ENCODE assay signal across 1 cellular context in genomic region chr9:38393128-38393809, GRCh38.
TF ChIP-seq lines count a peak whose summit lies in the region.

No MANE protein-coding gene starts in this region.

TF ChIP-seq in K562, 482 proteins besides CTCF, POLR2A, EP300 and RAD21 (continued from another document):
- TF ChIP-seq, protein P1, sequence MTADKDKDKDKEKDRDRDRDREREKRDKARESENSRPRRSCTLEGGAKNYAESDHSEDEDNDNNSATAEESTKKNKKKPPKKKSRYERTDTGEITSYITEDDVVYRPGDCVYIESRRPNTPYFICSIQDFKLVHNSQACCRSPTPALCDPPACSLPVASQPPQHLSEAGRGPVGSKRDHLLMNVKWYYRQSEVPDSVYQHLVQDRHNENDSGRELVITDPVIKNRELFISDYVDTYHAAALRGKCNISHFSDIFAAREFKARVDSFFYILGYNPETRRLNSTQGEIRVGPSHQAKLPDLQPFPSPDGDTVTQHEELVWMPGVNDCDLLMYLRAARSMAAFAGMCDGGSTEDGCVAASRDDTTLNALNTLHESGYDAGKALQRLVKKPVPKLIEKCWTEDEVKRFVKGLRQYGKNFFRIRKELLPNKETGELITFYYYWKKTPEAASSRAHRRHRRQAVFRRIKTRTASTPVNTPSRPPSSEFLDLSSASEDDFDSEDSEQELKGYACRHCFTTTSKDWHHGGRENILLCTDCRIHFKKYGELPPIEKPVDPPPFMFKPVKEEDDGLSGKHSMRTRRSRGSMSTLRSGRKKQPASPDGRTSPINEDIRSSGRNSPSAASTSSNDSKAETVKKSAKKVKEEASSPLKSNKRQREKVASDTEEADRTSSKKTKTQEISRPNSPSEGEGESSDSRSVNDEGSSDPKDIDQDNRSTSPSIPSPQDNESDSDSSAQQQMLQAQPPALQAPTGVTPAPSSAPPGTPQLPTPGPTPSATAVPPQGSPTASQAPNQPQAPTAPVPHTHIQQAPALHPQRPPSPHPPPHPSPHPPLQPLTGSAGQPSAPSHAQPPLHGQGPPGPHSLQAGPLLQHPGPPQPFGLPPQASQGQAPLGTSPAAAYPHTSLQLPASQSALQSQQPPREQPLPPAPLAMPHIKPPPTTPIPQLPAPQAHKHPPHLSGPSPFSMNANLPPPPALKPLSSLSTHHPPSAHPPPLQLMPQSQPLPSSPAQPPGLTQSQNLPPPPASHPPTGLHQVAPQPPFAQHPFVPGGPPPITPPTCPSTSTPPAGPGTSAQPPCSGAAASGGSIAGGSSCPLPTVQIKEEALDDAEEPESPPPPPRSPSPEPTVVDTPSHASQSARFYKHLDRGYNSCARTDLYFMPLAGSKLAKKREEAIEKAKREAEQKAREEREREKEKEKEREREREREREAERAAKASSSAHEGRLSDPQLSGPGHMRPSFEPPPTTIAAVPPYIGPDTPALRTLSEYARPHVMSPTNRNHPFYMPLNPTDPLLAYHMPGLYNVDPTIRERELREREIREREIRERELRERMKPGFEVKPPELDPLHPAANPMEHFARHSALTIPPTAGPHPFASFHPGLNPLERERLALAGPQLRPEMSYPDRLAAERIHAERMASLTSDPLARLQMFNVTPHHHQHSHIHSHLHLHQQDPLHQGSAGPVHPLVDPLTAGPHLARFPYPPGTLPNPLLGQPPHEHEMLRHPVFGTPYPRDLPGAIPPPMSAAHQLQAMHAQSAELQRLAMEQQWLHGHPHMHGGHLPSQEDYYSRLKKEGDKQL (CRISPR knock-in tag; IDR thresholded peaks at IDR 0.05; ENCODE audit: borderline replicate concordance) = 0 out of 2 replicates have a peak, but pooled peaks have one; percentile 47
- TF ChIP-seq ZBTB1 (CRISPR knock-in tag; IDR thresholded peaks at IDR 0.05; ENCODE audit: borderline replicate concordance, low read depth) (peak; percentile 27; the same call in 1 of the 2 replicates), BCOR (IDR thresholded peaks at IDR 0.05) (peak; percentile 94), PTBP1 (IDR thresholded peaks at IDR 0.05; ENCODE audit: low read depth, low read length) (0 out of 2 replicates have a peak, but pooled peaks have one; percentile 75), KDM1A (IDR thresholded peaks at IDR 0.05) (peak; percentile 70 to 81), CHD4 (IDR thresholded peaks at IDR 0.05; ENCODE audit: insufficient read depth, insufficient replicate concordance, low read depth, low read length, poor library complexity, severe bottlenecking) (peak; percentile 65), PRMT5 (CRISPR knock-in tag; IDR thresholded peaks at IDR 0.05) (no peak), HMG20A (CRISPR knock-in tag; conservative IDR thresholded peaks at IDR 0.05) (no peak), SMARCA4 (IDR thresholded peaks at IDR 0.05) (peak; percentile 27; the same call in 1 of the 2 replicates), RBM15 (IDR thresholded peaks at IDR 0.05; ENCODE audit: insufficient read depth, low read length) (no peak), HDAC6 (IDR thresholded peaks at IDR 0.05; ENCODE audit: low read depth, low read length) (no peak), ZFP36 (IDR thresholded peaks at IDR 0.05; ENCODE audit: low read depth, low read length, partially characterized antibody) (peak; percentile 95), CHD1 (IDR thresholded peaks at IDR 0.05; ENCODE audit: low read length) (peak; percentile 79), MAFG (tag; conservative IDR thresholded peaks at IDR 0.05) (peak; percentile 88), C11orf30 (IDR thresholded peaks at IDR 0.05; ENCODE audit: low read depth) (peak; percentile 93), RBM25 (IDR thresholded peaks at IDR 0.05; ENCODE audit: low read depth, low read length, severe bottlenecking) (peak; percentile 97), ZBTB49 (CRISPR knock-in tag; IDR thresholded peaks at IDR 0.05; ENCODE audit: borderline replicate concordance) (0 out of 2 replicates have a peak, but pooled peaks have one; percentile 47), MAFK (IDR thresholded peaks at IDR 0.05; ENCODE audit: low read length) (peak; percentile 90), CC2D1A (IDR thresholded peaks at IDR 0.05) (0 out of 2 replicates have a peak, but pooled peaks have one; percentile 19), SMARCA5 (IDR thresholded peaks at IDR 0.05) (peak; percentile 89; the same call in 1 of the 2 replicates), ZNF507 (tag; conservative IDR thresholded peaks at IDR 0.05) (no peak), RCOR1 (IDR thresholded peaks at IDR 0.05; ENCODE audit: borderline replicate concordance in 1 of 2, low read depth in 2 of 2, low read length in 2 of 2) (0 out of 4 replicates have a peak, but pooled peaks of 1 of the 2 experiments have one; percentile 19), MAFF (IDR thresholded peaks at IDR 0.05; ENCODE audit: low read length) (peak; percentile 90), HMG20B (CRISPR knock-in tag; IDR thresholded peaks at IDR 0.05) (no peak), ZNF316 (IDR thresholded peaks at IDR 0.05) (peak; percentile 97)
